15 cellular contexts compared by ENCODE assay signal in the genomic region with DNA sequence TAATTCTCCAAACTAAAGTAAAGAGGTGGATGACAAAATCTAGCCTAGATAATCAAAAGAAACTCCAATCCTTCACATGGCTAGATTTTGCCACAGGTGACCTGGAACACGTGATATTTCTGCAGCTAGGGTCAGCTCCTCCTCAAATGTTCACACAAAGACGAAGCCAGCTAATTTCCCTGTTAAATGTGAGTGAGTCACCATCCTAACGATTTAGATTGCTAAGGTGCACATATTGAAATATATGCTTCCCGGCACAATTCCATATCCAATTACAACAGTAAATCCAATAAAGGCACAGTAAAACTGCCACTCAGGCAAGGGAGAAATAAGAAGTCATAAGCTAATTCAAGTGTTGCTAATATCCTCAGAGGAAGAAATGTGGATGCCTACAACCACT. TPM values are rescaled to one million over a fixed set of nuclear protein-coding genes. Genes with fewer than 3 reads are reported as not detected.
DNase-seq lines count a peak whose midpoint lies in the region; ATAC-seq and TF ChIP-seq lines count a peak whose summit lies in the region.
"Had no signal": no experiment of that assay in that cellular context is flagged by ENCODE, and none has a peak within 500 bp of the region (broad histone marks: within the 10 kb centered on the region; RNA-seq: fewer than 3 reads in every experiment).

No MANE protein-coding gene starts in this region.

- CTCF ChIA-PET in A673 (lab: Charles Lee): no interaction called here

- H3K27ac ChIP-seq in A673 (ENCODE audit: low read depth, low read length, poor library complexity, severe bottlenecking) (peak overlapping the region; percentile 52), DND-41 (ENCODE audit: low read length) (peak overlapping the region; percentile 82)
- H3K27ac ChIP-seq: psoas muscle had no signal

- DNase-seq in A673 (ENCODE audit: low spot score): peak; percentile 88
- DNase-seq in DND-41: no peak
- peak; percentile 63 for DNase-seq in NCI-H526 treated with DMSO at 0.1 percent for 48 hours (lab: John Stamatoyannopoulos, UW)
- no peak for DNase-seq in effector memory CD8-positive, alpha-beta T cell
- DNase-seq in LoVo (ENCODE audit: low spot score): no peak
- DNase-seq in UCSD-AML1 (lab: John Stamatoyannopoulos, UW; ENCODE audit: unreplicated experiment): no peak
- DNase-seq: activated T-cell treated with anti-CD3 and anti-CD28 coated beads for 4 hours; cerebellar nuclear complex; left cardiac atrium; NCI-H446; psoas muscle; stimulated activated CD4-positive, alpha-beta T cell treated with anti-CD3 and anti-CD28 coated beads, Interleukin-15, amount 100 ng/mL, for 24 hours had no signal

- BruUV-seq in A673 (replicated peaks; lab: Mats Ljungman, UMichigan): no TSS peak

- H3K4me2 ChIP-seq in DND-41 (ENCODE audit: insufficient read depth, low read length): peak overlapping the region; percentile 64

- POLR2A ChIA-PET in A673 (lab: Charles Lee; ENCODE audit: low non-redundant PET): no interaction called here

- peaks cover 0 to 1% of the 10 kb centered on the region in 2 donors for H3K9me3 Mint-ChIP-seq in effector memory CD8-positive, alpha-beta T cell
- H3K9me3 Mint-ChIP-seq: T-helper 1 cell treated with Interleukin-12 subunit alpha and Interleukin-12 subunit beta and Interleukin-4 antibody, amounts not matched to agents 30 μg/mL and 1 μg/mL, for 36 hours had no signal

- no peaks in the 10 kb centered on the region; the same call in 1 of the 2 replicates for H4K20me1 ChIP-seq in DND-41 (ENCODE audit: insufficient read depth, low read length)

- no peak for ATAC-seq in DND-41 (ENCODE audit: insufficient read depth, low read depth)
- no peak for ATAC-seq in effector memory CD8-positive, alpha-beta T cell (replicated peaks)
- no peak for ATAC-seq in HG03095 (IDR thresholded peaks at IDR 0.05; ENCODE audit: unreplicated experiment)
- ATAC-seq in GM19463 (IDR thresholded peaks at IDR 0.05; ENCODE audit: unreplicated experiment): no peak
- ATAC-seq: left cardiac atrium, psoas muscle had no signal

- H3K4me3 Mint-ChIP-seq in effector memory CD8-positive, alpha-beta T cell: peak overlapping the region; percentile 42 to 69
- H3K4me3 Mint-ChIP-seq: T-helper 1 cell treated with Interleukin-12 subunit alpha and Interleukin-12 subunit beta and Interleukin-4 antibody, amounts not matched to agents 30 μg/mL and 1 μg/mL, for 36 hours had no signal

- TF ChIP-seq CTCF in A673 (conservative IDR thresholded peaks at IDR 0.05; ENCODE audit: low read depth, low read length): no peak
- no peak for TF ChIP-seq CTCF in DND-41 (IDR thresholded peaks at IDR 0.05; ENCODE audit: borderline replicate concordance, extremely low read depth, low read length, poor library complexity, severe bottlenecking)

- H3K27ac Mint-ChIP-seq in effector memory CD8-positive, alpha-beta T cell: peak overlapping the region; percentile 66 to 77
- H3K27ac Mint-ChIP-seq: T-helper 1 cell treated with Interleukin-12 subunit alpha and Interleukin-12 subunit beta and Interleukin-4 antibody, amounts not matched to agents 30 μg/mL and 1 μg/mL, for 36 hours had no signal

- intact Hi-C loops in A673 (cut with micrococcal nuclease; ENCODE audit: unreplicated experiment): no loop called here

- H3K79me2 ChIP-seq in DND-41 (ENCODE audit: insufficient read depth, low read length): peaks cover 100% of the 10 kb centered on the region

- no peaks in the 10 kb centered on the region for H3K36me3 ChIP-seq in A673 (ENCODE audit: insufficient read depth, low read length, poor library complexity, severe bottlenecking)
- H3K36me3 ChIP-seq in DND-41 (ENCODE audit: insufficient read depth, low read length): peaks cover 6% of the 10 kb centered on the region

- H3K27me3 ChIP-seq in A673 (replicated peaks; ENCODE audit: insufficient read depth, low read depth, low read length, poor library complexity) (no peaks in the 10 kb centered on the region), DND-41 (ENCODE audit: insufficient read depth, low read length, poor library complexity) (no peaks in the 10 kb centered on the region)

- H3K9me3 ChIP-seq in A673 (ENCODE audit: low read depth, low read length, poor library complexity, severe bottlenecking) (no peaks in the 10 kb centered on the region), DND-41 (ENCODE audit: insufficient read depth, low read length, severe bottlenecking) (no peaks in the 10 kb centered on the region)
- H3K9me3 ChIP-seq: psoas muscle had no signal

- peaks cover 38 to 40% of the 10 kb centered on the region in 2 donors for H3K4me1 Mint-ChIP-seq in effector memory CD8-positive, alpha-beta T cell (ENCODE audit: low read depth in 2 of 2)

- peak overlapping the region; percentile 50 for H3K9ac ChIP-seq in DND-41 (ENCODE audit: low read depth, low read length)

- no peak overlapping the region for H2AFZ ChIP-seq in DND-41 (ENCODE audit: low read depth, low read length)

- H3K4me3 ChIP-seq in A673 (ENCODE audit: low read depth, low read length, poor library complexity, severe bottlenecking): no peak overlapping the region
- H3K4me3 ChIP-seq in DND-41 (ENCODE audit: low read depth in 1 of 2, low read length in 2 of 2): peak overlapping the region in 1 of 2 experiments; percentile 24; a peak in 2 of 4 replicates
- H3K4me3 ChIP-seq: psoas muscle had no signal

- H3K36me3 Mint-ChIP-seq in effector memory CD8-positive, alpha-beta T cell (ENCODE audit: insufficient read depth): no peaks in the 10 kb centered on the region

- H3K4me1 ChIP-seq in A673 (ENCODE audit: insufficient read depth, low read length, poor library complexity, severe bottlenecking) (peaks cover 94% of the 10 kb centered on the region), DND-41 (ENCODE audit: insufficient read depth, low read length) (peaks cover 99% of the 10 kb centered on the region)

- H3K27me3 Mint-ChIP-seq in effector memory CD8-positive, alpha-beta T cell: no peaks in the 10 kb centered on the region

RNA-seq across cellular contexts. Expression of gene IKZF2, which starts 28.7 kb away (rescaled TPM):
- total RNA-seq in A673 (2021): 68.6 and 69.5 TPM in 2 replicates

Comparison
In these comparisons a context has a peak if more than half of its experiments do, and no peak if none do; other contexts are left out.
1. DNase-seq: peak in A673 (single experiment) and NCI-H526 treated with DMSO at 0.1 percent for 48 hours (single experiment); none in DND-41 (single experiment), effector memory CD8-positive, alpha-beta T cell (0 of 3), LoVo (single experiment) and UCSD-AML1 (single experiment).